ENCODE assay signal across 8 cellular contexts in the genomic region with DNA sequence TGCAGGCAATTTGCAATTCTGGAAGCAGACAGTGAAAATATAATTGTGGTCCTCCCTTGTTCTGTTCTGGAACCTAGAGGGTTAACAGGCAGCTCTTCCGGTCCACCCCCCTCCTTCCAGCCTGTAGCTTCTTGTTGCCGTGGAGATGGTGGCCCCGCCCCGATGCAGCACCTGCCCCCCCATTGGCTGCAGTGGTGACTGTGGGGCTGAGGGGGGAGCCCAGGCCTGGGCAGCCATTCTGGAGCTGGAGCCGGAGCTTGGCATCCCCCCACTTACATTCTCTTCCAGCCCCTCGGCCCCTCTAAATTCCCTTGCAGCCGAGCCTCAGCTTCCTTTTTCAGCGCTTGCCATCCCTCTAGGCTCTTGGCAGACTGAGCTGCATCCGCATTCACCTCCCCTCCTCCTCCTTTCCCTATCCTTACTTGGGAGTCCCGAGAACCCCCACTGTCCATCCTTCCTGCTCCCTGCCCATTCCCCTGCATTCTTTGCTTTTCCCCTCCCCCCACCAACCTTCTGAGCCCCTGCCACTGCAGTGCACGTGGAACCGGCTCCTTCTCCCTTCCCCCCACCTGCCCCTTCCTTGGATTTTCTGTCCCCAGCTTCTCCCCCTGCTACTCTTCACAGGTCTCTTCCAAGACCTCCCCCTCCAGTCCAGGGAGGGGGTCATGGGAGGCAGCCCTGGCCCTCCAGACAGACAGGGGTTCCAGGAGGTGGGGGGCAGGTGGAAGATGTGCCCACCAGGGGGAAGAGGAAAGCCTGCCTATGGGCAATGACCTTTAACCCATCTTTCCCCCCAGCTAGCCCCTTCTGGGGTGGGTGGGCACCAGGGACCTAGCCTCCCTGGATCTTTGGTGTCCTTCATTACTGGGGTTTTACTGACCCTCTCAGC. TPM values are rescaled to one million over a fixed set of nuclear protein-coding genes. Genes with fewer than 3 reads are reported as not detected.
DNase-seq lines count a peak whose midpoint lies in the region; ATAC-seq and TF ChIP-seq lines count a peak whose summit lies in the region.

No MANE protein-coding gene starts in this region.

- DNase-seq in A673 (ENCODE audit: low spot score) = peak; percentile 92
- peak; percentile 81 for DNase-seq in NCI-H226
- peak; percentile 74 to 81 for DNase-seq in activated CD4-positive, alpha-beta T cell treated with anti-CD3 and anti-CD28 coated beads, Interleukin-2, amount 50 U/mL, for 48 hours
- peak; percentile 68 to 76 (median 73) for DNase-seq in effector memory CD4-positive, alpha-beta T cell
- peak; percentile 87 for DNase-seq in stimulated activated naive CD8-positive, alpha-beta T cell treated with anti-CD3 and anti-CD28 coated beads, Interleukin-15, Interleukin-2, amounts not matched to agents 100 U/mL and 50 U/mL, for 24 hours
- DNase-seq in omental fat pad (ENCODE audit: low spot score) = no peak

- POLR2A ChIA-PET in A673 (lab: Charles Lee; ENCODE audit: low non-redundant PET) = no interaction called here

- H3K4me3 ChIP-seq in A673 (ENCODE audit: low read depth, low read length, poor library complexity, severe bottlenecking) = peak overlapping the region; percentile 31
- H3K4me3 ChIP-seq in effector memory CD4-positive, alpha-beta T cell (ENCODE audit: insufficient read depth, low read depth, low read length, poor library complexity, severe bottlenecking) = peak overlapping the region; percentile 46
- H3K4me3 ChIP-seq in muscle layer of duodenum (ENCODE audit: low read depth in 1 of 2, low read length in 2 of 2) = peak overlapping the region; percentile 37 to 48

- CTCF ChIA-PET in A673 (lab: Charles Lee) = interaction anchor here (0.8 to 1.2 kb wide), 2 partner anchors 13 to 23 kb away, joined by 3 read pairs; a partner anchor contains a TSS

- H3K36me3 ChIP-seq in A673 (ENCODE audit: insufficient read depth, low read length, poor library complexity, severe bottlenecking) (peaks cover 16% of the 10 kb centered on the region), muscle layer of duodenum (ENCODE audit: control insufficient read depth in 1 of 2, insufficient read depth in 2 of 2, low read length in 2 of 2) (peaks cover 12 to 13% of the 10 kb centered on the region in 2 donors)
- peaks cover 13% of the 10 kb centered on the region for H3K36me3 ChIP-seq in effector memory CD4-positive, alpha-beta T cell (ENCODE audit: control insufficient read depth, insufficient read depth, low read length)

- TF ChIP-seq POLR2A in GM18526 (IDR thresholded peaks at IDR 0.05; ENCODE audit: extremely low read depth, insufficient read length) = peak; percentile 20

- intact Hi-C loops in A673 (cut with micrococcal nuclease; ENCODE audit: unreplicated experiment) = no loop called here

- BruUV-seq in A673 (replicated peaks; lab: Mats Ljungman, UMichigan) = TSS peak; percentile 32

- TF ChIP-seq CTCF in A673 (conservative IDR thresholded peaks at IDR 0.05; ENCODE audit: low read depth, low read length) (no peak), omental fat pad (IDR thresholded peaks at IDR 0.05) (no peak)

- H3K9me3 ChIP-seq in A673 (ENCODE audit: low read depth, low read length, poor library complexity, severe bottlenecking) = no peaks in the 10 kb centered on the region
- H3K9me3 ChIP-seq in effector memory CD4-positive, alpha-beta T cell (ENCODE audit: control insufficient read depth, low read length) = no peaks in the 10 kb centered on the region
- H3K9me3 ChIP-seq in muscle layer of duodenum (ENCODE audit: control insufficient read depth in 1 of 2, low read length in 2 of 2) = no peaks in the 10 kb centered on the region

- peak overlapping the region; percentile 75 for H3K27ac ChIP-seq in A673 (ENCODE audit: low read depth, low read length, poor library complexity, severe bottlenecking)
- H3K27ac ChIP-seq in effector memory CD4-positive, alpha-beta T cell (ENCODE audit: insufficient read depth, low read length, poor library complexity, severe bottlenecking) = peak overlapping the region; percentile 89
- no peak overlapping the region for H3K27ac ChIP-seq in muscle layer of duodenum (ENCODE audit: low read length)

- H3K4me1 ChIP-seq in A673 (ENCODE audit: insufficient read depth, low read length, poor library complexity, severe bottlenecking) = peaks cover 59% of the 10 kb centered on the region
- H3K4me1 ChIP-seq in effector memory CD4-positive, alpha-beta T cell (ENCODE audit: control insufficient read depth, insufficient read depth, low read length, poor library complexity, severe bottlenecking) = peaks cover 46% of the 10 kb centered on the region
- H3K4me1 ChIP-seq in muscle layer of duodenum (ENCODE audit: control insufficient read depth in 1 of 2, insufficient read depth in 2 of 2, low read length in 2 of 2) = peaks cover 24 to 64% of the 10 kb centered on the region in 2 donors

- ATAC-seq in stimulated activated naive CD8-positive, alpha-beta T cell treated with anti-CD3 and anti-CD28 coated beads, Interleukin-15, Interleukin-2, amounts not matched to agents 100 U/mL and 50 U/mL, for 24 hours = peak; percentile 72
- no peak for ATAC-seq in omental fat pad (ENCODE audit: low FRiP score)

- H3K27me3 ChIP-seq in A673 (replicated peaks; ENCODE audit: insufficient read depth, low read depth, low read length, poor library complexity) (no peaks in the 10 kb centered on the region), muscle layer of duodenum (ENCODE audit: low read depth, low read length) (no peaks in the 10 kb centered on the region)
- H3K27me3 ChIP-seq in effector memory CD4-positive, alpha-beta T cell (replicated peaks; ENCODE audit: control insufficient read depth, insufficient read depth, low read length, poor library complexity, severe bottlenecking) = no peaks in the 10 kb centered on the region

RNA-seq across cellular contexts. Expression of a gene that starts 11.4 kb away (rescaled TPM):
- total RNA-seq in A673 (2021) = 77.6 and 78.5 TPM in 2 replicates
- total RNA-seq in omental fat pad = 10 to 100 TPM in 3 of 4 donors, 1 to 10 TPM in 1; 8.8 to 12.3 (median 10.3) TPM

RNA-seq across cellular contexts. Expression of a gene that starts 13.3 kb away (rescaled TPM):
- total RNA-seq in A673 (2021) (221 and 223 TPM in 2 replicates), omental fat pad (100 to 1,000 TPM in 2 of 4 donors, 10 to 100 TPM in 2; 57.1 to 107 (median 98.1) TPM)

RNA-seq across cellular contexts. Expression of a gene that starts 20.4 kb away (rescaled TPM):
- 53.5 and 56.1 TPM in 2 replicates for total RNA-seq in A673 (2021)
- total RNA-seq in omental fat pad = 10 to 100 TPM; 40.8 to 56.5 (median 48.9) TPM

RNA-seq across cellular contexts. Expression of a gene that starts 23.1 kb away (rescaled TPM):
- total RNA-seq in A673 (2021) (14.6 and 16.9 TPM in 2 replicates), omental fat pad (1 to 10 TPM; 1.4 to 8.6 (median 5.7) TPM)

RNA-seq across cellular contexts. Expression of a gene that starts 39.6 kb away (rescaled TPM):
- 123 and 133 TPM in 2 replicates for total RNA-seq in A673 (2021)
- total RNA-seq in omental fat pad = 10 to 100 TPM in 1 of 4 donors, 1 to 10 TPM in 1, under 1 TPM in 2; 0.25 to 10.8 (median 3.1) TPM
